In the genomic region with DNA sequence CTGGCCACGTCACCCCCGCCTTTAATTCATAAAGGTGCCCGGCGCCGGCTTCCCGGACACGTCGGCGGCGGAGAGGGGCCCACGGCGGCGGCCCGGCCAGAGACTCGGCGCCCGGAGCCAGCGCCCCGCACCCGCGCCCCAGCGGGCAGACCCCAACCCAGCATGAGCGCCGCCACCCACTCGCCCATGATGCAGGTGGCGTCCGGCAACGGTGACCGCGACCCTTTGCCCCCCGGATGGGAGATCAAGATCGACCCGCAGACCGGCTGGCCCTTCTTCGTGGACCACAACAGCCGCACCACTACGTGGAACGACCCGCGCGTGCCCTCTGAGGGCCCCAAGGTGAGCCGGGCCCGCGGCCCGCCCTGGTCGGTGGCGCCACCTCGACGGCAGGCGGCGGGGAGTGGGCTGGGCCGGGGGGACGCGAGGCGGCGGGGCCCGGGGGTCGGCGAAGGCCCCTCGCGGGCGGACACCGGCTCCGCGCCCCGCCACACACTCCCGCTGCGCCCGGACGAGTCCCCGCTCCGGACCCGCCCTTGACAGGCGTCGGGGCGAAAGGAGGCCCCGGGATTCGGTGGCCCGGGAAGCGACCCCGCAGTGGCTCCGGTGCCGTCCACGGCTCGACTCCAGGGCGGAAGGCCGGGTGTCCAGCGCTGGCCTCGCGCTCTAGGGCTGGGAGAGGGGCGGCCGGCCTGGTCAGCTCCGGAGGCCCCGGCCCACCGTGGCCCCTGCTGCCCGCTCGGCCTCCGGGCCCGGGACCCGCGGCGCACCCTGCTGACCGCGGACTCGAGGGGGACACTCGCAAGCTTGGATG, we compare ENCODE assay signal across 7 cellular contexts. TPM values are rescaled to one million over a fixed set of nuclear protein-coding genes. Genes with fewer than 3 reads are reported as not detected.
DNase-seq lines count a peak whose midpoint lies in the region; ATAC-seq and TF ChIP-seq lines count a peak whose summit lies in the region.

No MANE protein-coding gene starts in this region.

- peak overlapping the region; percentile 98 to 100 (median 99) for H3K27ac ChIP-seq in esophagus muscularis mucosa (replicated peaks in 1 of 4)

- peaks cover 52% of the 10 kb centered on the region for H3K4me1 Mint-ChIP-seq in activated CD4-positive, alpha-beta T cell treated with anti-CD3 and anti-CD28 coated beads, Interleukin-2, amount 10 ng/mL, durations not matched to agents 7 days and 5 days

- POLR2A ChIA-PET in activated CD4-positive, alpha-beta T cell treated with anti-CD3 and anti-CD28 coated beads, Interleukin-2, amount 10 ng/mL, durations not matched to agents 7 days and 5 days (lab: Charles Lee): no interaction called here

- H3K27me3 Mint-ChIP-seq in activated CD4-positive, alpha-beta T cell treated with anti-CD3 and anti-CD28 coated beads, Interleukin-2, amount 10 ng/mL, durations not matched to agents 7 days and 5 days: no peaks in the 10 kb centered on the region

- DNase-seq in activated CD4-positive, alpha-beta T cell treated with anti-CD3 and anti-CD28 coated beads, Interleukin-2, amount 10 ng/mL, durations not matched to agents 7 days and 5 days: peak; percentile 27
- DNase-seq in esophagus muscularis mucosa (ENCODE audit: extremely low spot score) (no peak), NK-92 (lab: John Stamatoyannopoulos, UW; ENCODE audit: unreplicated experiment) (no peak), NCI-H1105 treated with DMSO at 0.1 percent for 48 hours (lab: John Stamatoyannopoulos, UW) (no peak)

- TF ChIP-seq EP300 in esophagus muscularis mucosa (IDR thresholded peaks at IDR 0.05): no peak

- H2AFZ ChIP-seq in neuron (ENCODE audit: low read depth, low read length): peak overlapping the region; percentile 96

- peak; percentile 88 for TF ChIP-seq POLR2A in esophagus muscularis mucosa (IDR thresholded peaks at IDR 0.05; ENCODE audit: low read depth)

- CTCF ChIA-PET in activated CD4-positive, alpha-beta T cell treated with anti-CD3 and anti-CD28 coated beads, Interleukin-2, amount 10 ng/mL, durations not matched to agents 7 days and 5 days (lab: Charles Lee): interaction anchor here (1.0 to 1.6 kb wide), 3 partner anchors 12 to 59 kb away, joined by 3 to 7 read pairs (median 7); no protein-coding TSS in a partner anchor

- WGBS in esophagus muscularis mucosa: 0% methylated on average over 5 of the region's 106 CpGs

- H3K36me3 Mint-ChIP-seq in activated CD4-positive, alpha-beta T cell treated with anti-CD3 and anti-CD28 coated beads, Interleukin-2, amount 10 ng/mL, durations not matched to agents 7 days and 5 days (ENCODE audit: low read depth): peaks cover 9% of the 10 kb centered on the region

- H3K4me3 ChIP-seq in esophagus muscularis mucosa (peak overlapping the region; percentile 77 to 99 (median 94)), neuron (ENCODE audit: low read length) (peak overlapping the region; percentile 98)

- no peak for TF ChIP-seq CTCF in esophagus muscularis mucosa (IDR thresholded peaks at IDR 0.05)

- ATAC-seq in GM18868 (IDR thresholded peaks at IDR 0.05; ENCODE audit: unreplicated experiment) (peak; percentile 34), HG03045 (IDR thresholded peaks at IDR 0.05; ENCODE audit: unreplicated experiment) (peak; percentile 35)

- H3K4me3 Mint-ChIP-seq in activated CD4-positive, alpha-beta T cell treated with anti-CD3 and anti-CD28 coated beads, Interleukin-2, amount 10 ng/mL, durations not matched to agents 7 days and 5 days: peak overlapping the region; percentile 86

- no peaks in the 10 kb centered on the region for H3K9me3 Mint-ChIP-seq in activated CD4-positive, alpha-beta T cell treated with anti-CD3 and anti-CD28 coated beads, Interleukin-2, amount 10 ng/mL, durations not matched to agents 7 days and 5 days

- H3K27me3 ChIP-seq in esophagus muscularis mucosa: no peaks in the 10 kb centered on the region
- H3K27me3 ChIP-seq in neuron (ENCODE audit: insufficient read depth, low read length): no peaks in the 10 kb centered on the region

- H3K36me3 ChIP-seq in esophagus muscularis mucosa (peaks cover 0 to 6% (median 0%) of the 10 kb centered on the region in 4 donors), neuron (ENCODE audit: insufficient read depth, low read length) (peaks cover 6% of the 10 kb centered on the region)

- H3K9me3 ChIP-seq in esophagus muscularis mucosa (no peaks in the 10 kb centered on the region), neuron (ENCODE audit: low read length) (no peaks in the 10 kb centered on the region)

- H3K4me1 ChIP-seq in esophagus muscularis mucosa (peaks cover 37 to 47% (median 44%) of the 10 kb centered on the region in 4 donors), neuron (ENCODE audit: insufficient read depth, low read length) (peaks cover 24% of the 10 kb centered on the region)

- intact Hi-C loops in esophagus muscularis mucosa (cut with DNase I): loop anchor here (5.0 kb wide), 1 partner anchor 44 kb away; no protein-coding TSS in a partner anchor

- peak overlapping the region; percentile 96 for H3K27ac Mint-ChIP-seq in activated CD4-positive, alpha-beta T cell treated with anti-CD3 and anti-CD28 coated beads, Interleukin-2, amount 10 ng/mL, durations not matched to agents 7 days and 5 days

RNA-seq across cellular contexts. Expression of a gene that starts 0.5 kb away (rescaled TPM):
- total RNA-seq in activated CD4-positive, alpha-beta T cell treated with anti-CD3 and anti-CD28 coated beads, Interleukin-2, amount 10 ng/mL, durations not matched to agents 7 days and 5 days: 10 to 100 TPM; 27.1 to 27.6 TPM
- 10 to 100 TPM; 44.0 to 81.7 (median 73.9) TPM for total RNA-seq in esophagus muscularis mucosa

RNA-seq across cellular contexts. Expression of a gene that starts 55.0 kb away (rescaled TPM):
- 100 to 1,000 TPM; 166 to 174 TPM for total RNA-seq in activated CD4-positive, alpha-beta T cell treated with anti-CD3 and anti-CD28 coated beads, Interleukin-2, amount 10 ng/mL, durations not matched to agents 7 days and 5 days
- 10 to 100 TPM; 49.9 to 78.1 (median 52.9) TPM for total RNA-seq in esophagus muscularis mucosa
